Comparison of ENCODE assay signal across 23 cellular contexts in the genomic region with DNA sequence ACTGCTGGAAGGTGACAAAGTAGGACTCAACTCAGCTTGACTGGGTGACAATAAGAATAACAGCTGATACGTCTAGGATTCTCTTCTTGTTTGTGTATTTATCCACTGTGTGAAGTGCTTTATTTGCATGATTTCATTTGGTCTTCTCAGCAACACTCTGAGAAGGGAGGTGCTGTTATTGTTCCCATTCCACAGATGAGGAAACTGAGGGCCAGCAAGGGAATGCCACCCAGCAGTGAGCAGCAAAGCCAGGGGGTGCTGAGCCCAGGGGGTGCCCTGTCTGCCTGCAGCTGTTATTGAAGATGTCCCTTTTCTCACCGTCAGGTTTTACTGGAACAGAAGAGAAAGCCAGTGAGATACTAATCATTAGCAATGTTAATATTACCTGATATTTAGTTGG.
"Had no signal": no experiment of that assay in that cellular context is flagged by ENCODE, and none has a peak within 500 bp of the region (broad histone marks: within the 10 kb centered on the region; RNA-seq: fewer than 3 reads in every experiment).

No MANE protein-coding gene starts in this region.

- ATAC-seq: T-cell had no signal

- H3K27me3 ChIP-seq: breast epithelium had no signal

- H3K4me2 ChIP-seq: KMS-11, PC-9 had no signal

- H3K4me1 ChIP-seq: breast epithelium had no signal

- H3K9ac ChIP-seq: KMS-11 had no signal

- DNase-seq: activated CD4-positive, alpha-beta memory T cell treated with anti-CD3 and anti-CD28 coated beads for 36 hours; activated CD4-positive, alpha-beta T cell treated with anti-CD3 and anti-CD28 coated beads, Interleukin-2, amount 10 ng/mL, durations not matched to agents 7 days and 5 days; activated CD4-positive, CD25-positive, alpha-beta regulatory T cell; activated CD8-positive, alpha-beta memory T cell treated with anti-CD3 and anti-CD28 coated beads for 24 hours; activated gamma-delta T cell treated with Interleukin-2 at 50 U/mL for 16 hours; activated naive CD4-positive, alpha-beta T cell treated with anti-CD3 and anti-CD28 coated beads, Interleukin-2, amount 10 ng/mL, durations not matched to agents 7 days and 5 days; activated naive CD8-positive, alpha-beta T cell treated with anti-CD3 and anti-CD28 coated beads for 36 hours; activated T-cell treated with anti-CD3 and anti-CD28 coated beads, Interleukin-2, amount 50 U/mL, for 48 hours; caudate nucleus; NCI-H1092; NCI-H1417; NCI-H2029; NCI-H2107; NCI-H345; NCI-H510A; PC-9; SIG-M5; T-cell; T-helper 2 cell; T1000 had no signal

- H3K4me3 ChIP-seq: breast epithelium, PC-9 had no signal

- H3K36me3 ChIP-seq: breast epithelium had no signal

- H3K27ac ChIP-seq: breast epithelium, KMS-11, PC-9 had no signal

- H2AFZ ChIP-seq: PC-9 had no signal

- FAIRE-seq: TTC549 had no signal
